ENCODE assay signal across 26 cellular contexts in the genomic region with DNA sequence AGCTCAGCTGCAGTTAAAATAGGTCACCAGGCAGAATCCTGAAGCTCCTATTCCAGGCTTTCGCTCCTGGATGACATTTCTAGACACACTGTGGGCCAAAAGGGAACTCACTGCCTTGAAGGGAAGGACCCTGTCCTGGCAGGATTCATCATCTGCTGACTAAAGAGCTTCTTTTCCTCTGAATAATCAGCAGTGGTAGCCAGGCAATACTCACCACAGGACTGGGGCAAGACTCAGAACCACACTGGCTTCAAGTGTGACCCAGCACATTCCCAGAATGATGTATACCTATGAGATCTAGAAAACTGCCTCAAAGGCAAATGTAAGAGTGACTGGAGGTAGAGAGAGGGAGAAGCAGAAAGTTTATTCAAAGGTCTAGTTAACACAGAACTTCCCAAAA. TPM values are rescaled to one million over a fixed set of nuclear protein-coding genes. Genes with fewer than 3 reads are reported as not detected.
A peak's percentile ranks its signal among the peaks of the same experiment; 100 is the strongest.
DNase-seq lines count a peak whose midpoint lies in the region; ATAC-seq and TF ChIP-seq lines count a peak whose summit lies in the region.
"Had no signal": no experiment of that assay in that cellular context is flagged by ENCODE, and none has a peak within 500 bp of the region (broad histone marks: within the 10 kb centered on the region; RNA-seq: fewer than 3 reads in every experiment).

No MANE protein-coding gene starts in this region.

- H3K4me3 Mint-ChIP-seq in stimulated activated naive B cell treated with anti-CD40 and anti-IgM and Interleukin-4, amounts not matched to agents 10 μg/mL and 1 μg/mL and 100 μg/mL, for 72 hours, result no peak overlapping the region
- no peak overlapping the region for H3K4me3 Mint-ChIP-seq in osteocyte (ENCODE audit: unreplicated experiment)
- H3K4me3 Mint-ChIP-seq: activated T-helper 17 cell treated with anti-CD3 and anti-CD28 coated beads, Interleukin-2, amount 50 U/mL, for 72 hours; stimulated activated naive CD8-positive, alpha-beta T cell treated with anti-CD3 and anti-CD28 coated beads, Interleukin-15, Interleukin-2, amounts not matched to agents 100 ng/mL and 50 ng/mL, for 24 hours had no signal

- no peaks in the 10 kb centered on the region for H3K9me2 ChIP-seq in PC-3 (replicated peaks; ENCODE audit: low read length)

- CTCF ChIA-PET in PC-3 (lab: Charles Lee), result no interaction called here

- H3K4me1 ChIP-seq in PC-3 (ENCODE audit: insufficient read depth, low read length), result no peaks in the 10 kb centered on the region
- no peaks in the 10 kb centered on the region for H3K4me1 ChIP-seq in psoas muscle
- H3K4me1 ChIP-seq in mucosa of descending colon (ENCODE audit: low read depth), result no peaks in the 10 kb centered on the region
- H3K4me1 ChIP-seq: Caco-2, SJSA1, upper lobe of right lung had no signal

- H3K27me3 Mint-ChIP-seq in stimulated activated naive B cell treated with anti-CD40 and anti-IgM and Interleukin-4, amounts not matched to agents 10 μg/mL and 1 μg/mL and 100 μg/mL, for 72 hours, result peaks cover 35 to 58% of the 10 kb centered on the region in 2 donors
- peaks cover 5% of the 10 kb centered on the region for H3K27me3 Mint-ChIP-seq in osteocyte (ENCODE audit: unreplicated experiment)

- H3K9me3 ChIP-seq in PC-3 (ENCODE audit: low read length), result no peaks in the 10 kb centered on the region
- H3K9me3 ChIP-seq in psoas muscle, result peaks cover 10% of the 10 kb centered on the region
- H3K9me3 ChIP-seq in mucosa of descending colon, result peaks cover 5% of the 10 kb centered on the region
- H3K9me3 ChIP-seq: Caco-2, neutrophil, upper lobe of right lung had no signal

- H3K79me2 ChIP-seq in PC-3 (ENCODE audit: low read length), result no peaks in the 10 kb centered on the region

- no peak overlapping the region for H3K27ac Mint-ChIP-seq in stimulated activated naive B cell treated with anti-CD40 and anti-IgM and Interleukin-4, amounts not matched to agents 10 μg/mL and 1 μg/mL and 100 μg/mL, for 72 hours
- no peak overlapping the region for H3K27ac Mint-ChIP-seq in osteocyte (ENCODE audit: unreplicated experiment)
- H3K27ac Mint-ChIP-seq: activated T-helper 17 cell treated with anti-CD3 and anti-CD28 coated beads, Interleukin-2, amount 50 U/mL, for 72 hours; stimulated activated naive CD8-positive, alpha-beta T cell treated with anti-CD3 and anti-CD28 coated beads, Interleukin-15, Interleukin-2, amounts not matched to agents 100 ng/mL and 50 ng/mL, for 24 hours had no signal

- H3K4me2 ChIP-seq in PC-3 (ENCODE audit: low read length), result no peak overlapping the region

- H3K9me3 Mint-ChIP-seq in stimulated activated naive B cell treated with anti-CD40 and anti-IgM and Interleukin-4, amounts not matched to agents 10 μg/mL and 1 μg/mL and 100 μg/mL, for 72 hours, result peaks cover 16 to 23% of the 10 kb centered on the region in 2 donors
- H3K9me3 Mint-ChIP-seq in osteocyte (ENCODE audit: unreplicated experiment), result peaks cover 16% of the 10 kb centered on the region

- H4K20me1 ChIP-seq in PC-3 (ENCODE audit: low read length), result no peaks in the 10 kb centered on the region

- H2AFZ ChIP-seq in PC-3 (ENCODE audit: low read length), result no peak overlapping the region

- H3K36me3 ChIP-seq in PC-3 (ENCODE audit: low read depth, low read length), result no peaks in the 10 kb centered on the region
- H3K36me3 ChIP-seq in psoas muscle (ENCODE audit: insufficient read depth in 1 of 2, low read depth in 1 of 2), result no peaks in the 10 kb centered on the region
- H3K36me3 ChIP-seq in mucosa of descending colon (ENCODE audit: low read depth), result no peaks in the 10 kb centered on the region
- H3K36me3 ChIP-seq: neutrophil, SJSA1, upper lobe of right lung had no signal

- POLR2A ChIA-PET in PC-3 (lab: Charles Lee; ENCODE audit: unreplicated experiment), result no interaction called here

- no peaks in the 10 kb centered on the region for H3F3A ChIP-seq in PC-3 (ENCODE audit: low read length, unreplicated experiment)

- no peaks in the 10 kb centered on the region for H3K4me1 Mint-ChIP-seq in stimulated activated naive B cell treated with anti-CD40 and anti-IgM and Interleukin-4, amounts not matched to agents 10 μg/mL and 1 μg/mL and 100 μg/mL, for 72 hours
- no peaks in the 10 kb centered on the region for H3K4me1 Mint-ChIP-seq in osteocyte (ENCODE audit: unreplicated experiment)
- H3K4me1 Mint-ChIP-seq: activated T-helper 17 cell treated with anti-CD3 and anti-CD28 coated beads, Interleukin-2, amount 50 U/mL, for 72 hours had no signal

- H3K27ac ChIP-seq in PC-3 (ENCODE audit: low read length) (no peak overlapping the region), psoas muscle (peak overlapping the region; percentile 43)
- H3K27ac ChIP-seq: neutrophil, SJSA1, upper lobe of right lung had no signal

- no peaks in the 10 kb centered on the region for H3K36me3 Mint-ChIP-seq in stimulated activated naive B cell treated with anti-CD40 and anti-IgM and Interleukin-4, amounts not matched to agents 10 μg/mL and 1 μg/mL and 100 μg/mL, for 72 hours
- no peaks in the 10 kb centered on the region for H3K36me3 Mint-ChIP-seq in osteocyte (ENCODE audit: unreplicated experiment)

- no TSS peak for BruUV-seq in PC-3 (replicated peaks; lab: Mats Ljungman, UMichigan)

- H3K27me3 ChIP-seq in PC-3 (ENCODE audit: low read length) (no peaks in the 10 kb centered on the region), psoas muscle (ENCODE audit: insufficient read depth in 3 of 3, low read length in 2 of 3) (no peaks in the 10 kb centered on the region)
- H3K27me3 ChIP-seq: SJSA1, upper lobe of right lung had no signal

- H3K4me3 ChIP-seq in PC-3 (ENCODE audit: low read length) (no peak overlapping the region), psoas muscle (no peak overlapping the region), mucosa of descending colon (no peak overlapping the region)
- H3K4me3 ChIP-seq: GM12878, SJSA1, upper lobe of right lung had no signal

- ATAC-seq in PC-3, result no peak
- ATAC-seq in psoas muscle, result peak; percentile 89 to 97 (median 92)
- ATAC-seq in stimulated activated naive B cell treated with anti-CD40 and anti-IgM and Interleukin-4, amounts not matched to agents 10 μg/mL and 1 μg/mL and 100 μg/mL, for 72 hours (replicated peaks), result no peak
- no peak for ATAC-seq in mucosa of descending colon
- ATAC-seq: activated T-helper 17 cell treated with anti-CD3 and anti-CD28 coated beads, Interleukin-2, amount 50 U/mL, for 72 hours; GM12878; right cardiac atrium; upper lobe of right lung had no signal

- TF ChIP-seq CTCF in PC-3 (conservative IDR thresholded peaks at IDR 0.05; ENCODE audit: low read depth, low read length) (no peak), psoas muscle (IDR thresholded peaks at IDR 0.05) (no peak), osteocyte (IDR thresholded peaks at IDR 0.05) (no peak), mucosa of descending colon (IDR thresholded peaks at IDR 0.05) (no peak)

- H3K9ac ChIP-seq in PC-3 (ENCODE audit: low read length), result no peak overlapping the region

- intact Hi-C loops in PC-3 (cut with micrococcal nuclease) (no loop called here), psoas muscle (cut with DNase I) (no loop called here), mucosa of descending colon (cut with DNase I, micrococcal nuclease) (no loop called here)

- DNase-seq in ELF-1 (ENCODE audit: low read depth, low spot score) (peak; percentile 34), PC-3 (peak; percentile 47), fibroblast of gingiva (ENCODE audit: low read depth) (peak; percentile 40), psoas muscle (no peak), osteocyte (ENCODE audit: extremely low spot score, unreplicated experiment) (no peak), mucosa of descending colon (no peak)
- DNase-seq in stimulated activated naive B cell treated with anti-CD40 and anti-IgM and Interleukin-4, amounts not matched to agents 10 μg/mL and 1 μg/mL and 100 μg/mL, for 72 hours, result no peak
- DNase-seq: activated CD4-positive, CD25-positive, alpha-beta regulatory T cell; Caco-2; central memory CD4-positive, alpha-beta T cell; effector memory CD4-positive, alpha-beta T cell; HCEC 1CT; hypothalamus; midbrain; NCI-H1048; NCI-H2081; NCI-H510A treated with DMSO at 0.1 percent for 48 hours; right cardiac atrium; upper lobe of right lung had no signal

- WGBS in psoas muscle, 3 donors, result 41 to 67% (median 67%) methylated on average over 1 of the region's 1 CpG

RNA-seq across cellular contexts. Expression of gene EBF3, which starts 29.5 kb away (rescaled TPM):
- total RNA-seq in PC-3 (2014; rRNA removed), result not detected in 2 replicates
- total RNA-seq in psoas muscle, result 1 to 10 TPM; 4.5 to 8.5 (median 5.9) TPM
- 10 to 100 TPM in 1 of 3 donors, 1 to 10 TPM in 2; 3.2 to 10.1 (median 3.4) TPM for polyA plus RNA-seq in psoas muscle
- total RNA-seq in osteocyte, result 0.59 and 0.63 TPM in 2 replicates
- total RNA-seq in mucosa of descending colon, result 1 to 10 TPM in 1 of 3 donors, under 1 TPM in 2; 0.23 to 2.8 (median 0.89) TPM
- total RNA-seq: activated T-helper 17 cell treated with anti-CD3 and anti-CD28 coated beads, Interleukin-2, amount 50 U/mL, for 72 hours; GM12878; kidney epithelial cell; SJSA1; T-helper 2 cell treated with Interferon-gamma antibody and Interleukin-4, amounts not matched to agents 100 ng/mL and 5 ng/mL, for 36 hours had no signal
- polyA plus RNA-seq: GM12878 had no signal

Comparison
In these comparisons a context has a peak if more than half of its experiments do, and no peak if none do; other contexts are left out.
1. DNase-seq: peak in ELF-1 (single experiment), PC-3 (single experiment) and fibroblast of gingiva (single experiment); none in psoas muscle (0 of 2), stimulated activated naive B cell treated with anti-CD40 and anti-IgM and Interleukin-4, amounts not matched to agents 10 μg/mL and 1 μg/mL and 100 μg/mL, for 72 hours (single experiment), osteocyte (single experiment) and mucosa of descending colon (0 of 3).
2. ATAC-seq: peak in psoas muscle (4 of 4); none in PC-3 (single experiment), stimulated activated naive B cell treated with anti-CD40 and anti-IgM and Interleukin-4, amounts not matched to agents 10 μg/mL and 1 μg/mL and 100 μg/mL, for 72 hours (0 of 2) and mucosa of descending colon (single experiment).